8 cellular contexts compared by ENCODE assay signal in genomic region chr5:13976867-13977479, GRCh38. TPM values are rescaled to one million over a fixed set of nuclear protein-coding genes. Genes with fewer than 3 reads are reported as not detected.
DNase-seq lines count a peak whose midpoint lies in the region; ATAC-seq and TF ChIP-seq lines count a peak whose summit lies in the region.

No MANE protein-coding gene starts in this region.

- no peak overlapping the region for H3K4me3 ChIP-seq in endodermal cell (ENCODE audit: low read length)
- H3K4me3 ChIP-seq in trophoblast cell (ENCODE audit: low read depth, low read length), result no peak overlapping the region

- H4K8ac ChIP-seq in H9 (replicated peaks; ENCODE audit: insufficient read length, low read depth, low read length) (no peak overlapping the region), trophoblast cell (ENCODE audit: low read depth, low read length) (no peak overlapping the region)

- H4K5ac ChIP-seq in H9 (ENCODE audit: insufficient read length, low read depth, low read length), result no peak overlapping the region

- DNase-seq in H9 (no peak), NCI-H69 (lab: John Stamatoyannopoulos, UW) (peak; percentile 67), endodermal cell (peak; percentile 62), trophoblast cell (peak; percentile 31 to 80)
- DNase-seq in activated effector memory CD4-positive, alpha-beta T cell treated with anti-CD3 and anti-CD28 coated beads, Interleukin-2, amount 50 U/mL, for 16 hours, result no peak
- no peak for DNase-seq in activated CD4-positive, alpha-beta T cell treated with anti-CD3 and anti-CD28 coated beads for 48 hours

- no peaks in the 10 kb centered on the region; a peak in 1 of 7 replicates for H3K36me3 Mint-ChIP-seq in H9 (ENCODE audit: insufficient read depth in 1 of 3, low read depth in 3 of 3)
- H3K36me3 Mint-ChIP-seq in endodermal cell (ENCODE audit: low read depth), result no peaks in the 10 kb centered on the region

- no peak overlapping the region for H3K27ac ChIP-seq in 22Rv1
- H3K27ac ChIP-seq in H9 (ENCODE audit: insufficient read length, low read depth, low read length), result no peak overlapping the region
- no peak overlapping the region for H3K27ac ChIP-seq in endodermal cell (ENCODE audit: low read depth, low read length)
- no peak overlapping the region for H3K27ac ChIP-seq in trophoblast cell (ENCODE audit: low read depth, low read length)

- H4K20me1 ChIP-seq in H9 (ENCODE audit: control insufficient read depth, insufficient read depth, insufficient read length), result no peaks in the 10 kb centered on the region

- H4K91ac ChIP-seq in H9 (ENCODE audit: insufficient read length, low read depth, low read length), result no peak overlapping the region
- H4K91ac ChIP-seq in trophoblast cell (ENCODE audit: low read depth, low read length), result no peak overlapping the region

- H2BK12ac ChIP-seq in H9 (ENCODE audit: insufficient read length, low read depth, low read length), result no peak overlapping the region
- no peak overlapping the region for H2BK12ac ChIP-seq in trophoblast cell (ENCODE audit: low read length)

- H3K23ac ChIP-seq in H9 (ENCODE audit: insufficient read length, low read depth, low read length) (no peak overlapping the region), trophoblast cell (ENCODE audit: low read length) (no peak overlapping the region)

- H2BK15ac ChIP-seq in H9 (ENCODE audit: low read depth, low read length), result no peak overlapping the region

- H3K18ac ChIP-seq in H9 (ENCODE audit: insufficient read length, low read depth, low read length) (no peak overlapping the region), trophoblast cell (ENCODE audit: low read length) (no peak overlapping the region)

- no peaks in the 10 kb centered on the region for H3K9me3 ChIP-seq in H9 (ENCODE audit: control insufficient read depth, low read depth, low read length)
- H3K9me3 ChIP-seq in endodermal cell (ENCODE audit: control insufficient read depth, low read length), result no peaks in the 10 kb centered on the region
- H3K9me3 ChIP-seq in trophoblast cell (ENCODE audit: insufficient read depth, low read depth, low read length), result no peaks in the 10 kb centered on the region

- no peak overlapping the region for H3T11ph ChIP-seq in H9 (ENCODE audit: low read length)

- no peak for ATAC-seq in GM21619 (IDR thresholded peaks at IDR 0.05; ENCODE audit: unreplicated experiment)

- TF ChIP-seq CTCF in 22Rv1 (IDR thresholded peaks at IDR 0.05), result peak; percentile 85
- TF ChIP-seq CTCF in H9 (conservative IDR thresholded peaks at IDR 0.05), result peak; percentile 77
- TF ChIP-seq CTCF in endodermal cell (conservative IDR thresholded peaks at IDR 0.05), result peak; percentile 85

- H3K9me3 Mint-ChIP-seq in H9 (peaks cover 0 to 4% of the 10 kb centered on the region in 2 experiments; a peak in 2 of 5 replicates), endodermal cell (peaks cover 5% of the 10 kb centered on the region)

- H3K36me3 ChIP-seq in endodermal cell (ENCODE audit: control insufficient read depth, insufficient read depth, low read length) (no peaks in the 10 kb centered on the region), trophoblast cell (ENCODE audit: control insufficient read depth in 1 of 2, insufficient read depth in 2 of 2, low read length in 2 of 2) (no peaks in the 10 kb centered on the region)

- no CpG with 5 or more reads among the region's 8 CpGs for WGBS in H9 (ENCODE audit: extremely low coverage, insufficient read length, low lambda C conversion rate)
- WGBS in endodermal cell (ENCODE audit: insufficient coverage in 1 of 2, insufficient read length in 1 of 2), 2 experiments, result 73 to 79% methylated on average over 6 to 8 of the region's 8 CpGs
- WGBS in trophoblast cell (ENCODE audit: extremely low coverage, insufficient coverage, insufficient read length), result no CpG with 5 or more reads among the region's 8 CpGs

- no peaks in the 10 kb centered on the region for H3K23me2 ChIP-seq in H9 (ENCODE audit: insufficient read length, low read depth, low read length, poor library complexity, severe bottlenecking)

- H3K9ac ChIP-seq in H9 (ENCODE audit: extremely low read depth, insufficient read length, low read length) (no peak overlapping the region), endodermal cell (ENCODE audit: extremely low read depth, low read length, poor library complexity, severe bottlenecking) (no peak overlapping the region), trophoblast cell (ENCODE audit: low read length) (no peak overlapping the region)

- no peaks in the 10 kb centered on the region for H3K27me3 ChIP-seq in H9 (ENCODE audit: insufficient read depth, low read length)
- no peaks in the 10 kb centered on the region for H3K27me3 ChIP-seq in endodermal cell (ENCODE audit: control insufficient read depth, insufficient read depth, low read length, poor library complexity, severe bottlenecking)
- no peaks in the 10 kb centered on the region for H3K27me3 ChIP-seq in trophoblast cell (ENCODE audit: insufficient read depth, low read length)

- no peak overlapping the region for H3K56ac ChIP-seq in H9 (ENCODE audit: insufficient read length, low read depth, low read length)

- H3K14ac ChIP-seq in H9 (ENCODE audit: insufficient read depth, low read length) (no peak overlapping the region), trophoblast cell (ENCODE audit: low read length) (no peak overlapping the region)

- no peak overlapping the region for H4K12ac ChIP-seq in trophoblast cell (ENCODE audit: low read depth, low read length)

- H3K27me3 Mint-ChIP-seq in H9 (ENCODE audit: low read depth) (peaks cover 7% of the 10 kb centered on the region), endodermal cell (ENCODE audit: insufficient read depth) (peaks cover 7% of the 10 kb centered on the region)

- H2BK5ac ChIP-seq in H9 (ENCODE audit: insufficient read length, low read length) (no peak overlapping the region), trophoblast cell (ENCODE audit: low read depth, low read length, poor library complexity) (no peak overlapping the region)

- no peak overlapping the region for H3K4me2 ChIP-seq in H9 (ENCODE audit: insufficient read depth, insufficient read length, low read length)
- no peak overlapping the region for H3K4me2 ChIP-seq in trophoblast cell (ENCODE audit: low read length)

- H2AK5ac ChIP-seq in H9 (ENCODE audit: insufficient read length, low read length) (no peak overlapping the region), trophoblast cell (ENCODE audit: low read length) (no peak overlapping the region)

- 0 out of 7 replicates have a peak overlapping the region, but pooled peaks of 1 of the 3 experiments have one; percentile 46 for H3K27ac Mint-ChIP-seq in H9
- H3K27ac Mint-ChIP-seq in endodermal cell, result no peak overlapping the region

- H3K79me1 ChIP-seq in H9 (ENCODE audit: insufficient read depth, low read depth, low read length, poor library complexity, severe bottlenecking) (no peaks in the 10 kb centered on the region), trophoblast cell (ENCODE audit: low read length) (no peaks in the 10 kb centered on the region)

- no peak overlapping the region for H2BK20ac ChIP-seq in H9 (ENCODE audit: low read depth, low read length, poor library complexity, severe bottlenecking)

- no peaks in the 10 kb centered on the region for H3K79me2 ChIP-seq in H9 (ENCODE audit: insufficient read depth, low read length)
- H3K79me2 ChIP-seq in trophoblast cell (ENCODE audit: control insufficient read depth, insufficient read depth, low read length, poor library complexity), result no peaks in the 10 kb centered on the region

- H3K4me1 ChIP-seq in H9 (ENCODE audit: insufficient read depth, low read length), result no peaks in the 10 kb centered on the region
- no peaks in the 10 kb centered on the region for H3K4me1 ChIP-seq in endodermal cell (ENCODE audit: control insufficient read depth, insufficient read depth, low read length)
- H3K4me1 ChIP-seq in trophoblast cell (ENCODE audit: control insufficient read depth in 1 of 2, insufficient read depth in 2 of 2, low read length in 2 of 2), result peaks cover 3 to 5% of the 10 kb centered on the region in 2 experiments

- H3K4me3 Mint-ChIP-seq in H9 (no peak overlapping the region), endodermal cell (no peak overlapping the region)

- H3K4me1 Mint-ChIP-seq in H9 (peaks cover 5 to 8% of the 10 kb centered on the region in 2 experiments), endodermal cell (no peaks in the 10 kb centered on the region)

- H3K4ac ChIP-seq in H9 (ENCODE audit: low read depth, low read length) (no peak overlapping the region), trophoblast cell (ENCODE audit: low read depth, low read length) (no peak overlapping the region)

- H2AFZ ChIP-seq in H9 (ENCODE audit: low read length) (no peak overlapping the region), trophoblast cell (ENCODE audit: insufficient read depth, low read length, poor library complexity) (no peak overlapping the region)

- H2BK120ac ChIP-seq in H9 (ENCODE audit: low read depth, low read length, poor library complexity, severe bottlenecking) (no peak overlapping the region), trophoblast cell (ENCODE audit: insufficient read depth, low read length, poor library complexity) (no peak overlapping the region)

RNA-seq across cellular contexts. Expression of gene DNAH5, which starts 32.5 kb away (rescaled TPM):
- total RNA-seq in H9 (2021) (0.50 and 0.55 TPM in 2 replicates), endodermal cell (1 to 10 TPM in 1 of 2 donors, under 1 TPM in 1; 0.84 to 1.8 TPM)
- polyA plus RNA-seq in endodermal cell (2013, experiment 1 of 2), result 0.21 TPM
- 0.66 TPM for polyA plus RNA-seq in endodermal cell (2013, experiment 2 of 2)
- 0.56 and 0.61 TPM in 2 replicates for polyA plus RNA-seq in trophoblast cell (2013)

Comparison
In these comparisons a context has a peak if more than half of its experiments do, and no peak if none do; other contexts are left out.
1. DNase-seq: peak in NCI-H69 (single experiment), endodermal cell (single experiment) and trophoblast cell (2 of 2); none in H9 (single experiment), activated effector memory CD4-positive, alpha-beta T cell treated with anti-CD3 and anti-CD28 coated beads, Interleukin-2, amount 50 U/mL, for 16 hours (single experiment) and activated CD4-positive, alpha-beta T cell treated with anti-CD3 and anti-CD28 coated beads for 48 hours (single experiment).
2. Peak in every context shown above with its lines, with median percentiles within 50 percentile points of each other: CTCF ChIP-seq.